1 cellular context compared by ENCODE assay signal in genomic region chr1:111720274-111720976, GRCh38.
TF ChIP-seq lines count a peak whose summit lies in the region.

No MANE protein-coding gene starts in this region.

TF ChIP-seq in K562, 482 proteins besides CTCF, POLR2A, EP300 and RAD21:
- TF ChIP-seq HNRNPK (IDR thresholded peaks at IDR 0.05; ENCODE audit: low read depth, low read length, poor library complexity, severe bottlenecking): no peak
